8 cellular contexts compared by ENCODE assay signal in genomic region chr2:43676322-43677050, GRCh38. TPM values are rescaled to one million over a fixed set of nuclear protein-coding genes. Genes with fewer than 3 reads are reported as not detected.
DNase-seq lines count a peak whose midpoint lies in the region; ATAC-seq and TF ChIP-seq lines count a peak whose summit lies in the region.

TSS of gene C1GALT1C1L (minus strand) at chr2:43676429. CDS start at chr2:43676322, 107 bp downstream.

- H2AFZ ChIP-seq in osteoblast (ENCODE audit: low read length) = peak within 1 kb of the TSS; percentile 93

- peaks cover 8% of the 10 kb centered on the region for H3K4me1 Mint-ChIP-seq in Calu3 (ENCODE audit: low read depth, unreplicated experiment)

- H3K9me3 ChIP-seq in osteoblast (ENCODE audit: low read depth, low read length) = no peaks in the 10 kb centered on the region

- intact Hi-C loops in Calu3 (cut with micrococcal nuclease; ENCODE audit: unreplicated experiment) = no loop called here

- H3K4me2 ChIP-seq in osteoblast (ENCODE audit: insufficient read depth, low read length) = peak within 1 kb of the TSS; percentile 89

- no TSS peak for BruUV-seq in Calu3 (replicated peaks; lab: Mats Ljungman, UMichigan)

- peaks cover 4% of the 10 kb centered on the region for H3K4me1 ChIP-seq in osteoblast (ENCODE audit: insufficient read depth, low read length)
- H3K4me1 ChIP-seq in urinary bladder (ENCODE audit: insufficient read depth) = no peaks in the 10 kb centered on the region

- H3K79me2 ChIP-seq in osteoblast (ENCODE audit: insufficient read depth, low read length) = no peaks in the 10 kb centered on the region

- no peaks in the 10 kb centered on the region for H3K27me3 ChIP-seq in osteoblast (ENCODE audit: insufficient read depth, low read length)

- H3K4me3 ChIP-seq in foreskin fibroblast (ENCODE audit: low read depth in 1 of 2, low read length in 2 of 2) (peak within 1 kb of the TSS; percentile 58 to 65), osteoblast (ENCODE audit: insufficient read depth, low read length) (peak within 1 kb of the TSS; percentile 85), urinary bladder (ENCODE audit: low read depth, low read length) (peak within 1 kb of the TSS; percentile 48)

- ATAC-seq in GM19395 (IDR thresholded peaks at IDR 0.05; ENCODE audit: unreplicated experiment) (no peak), HG02642 (IDR thresholded peaks at IDR 0.05; ENCODE audit: poor library complexity, unreplicated experiment) (no peak)

- H3K4me3 Mint-ChIP-seq in Calu3 (ENCODE audit: low read depth, unreplicated experiment) = peak within 1 kb of the TSS; percentile 70

- no peaks in the 10 kb centered on the region for H3K27me3 Mint-ChIP-seq in Calu3 (ENCODE audit: unreplicated experiment)

- DNase-seq in Calu3 = peak; percentile 79
- DNase-seq in NCI-H2029 (lab: John Stamatoyannopoulos, UW) = peak; percentile 44
- DNase-seq in activated T-cell treated with anti-CD3 and anti-CD28 coated beads for 24 hours (ENCODE audit: low read depth) = peak; percentile 32
- DNase-seq in foreskin fibroblast = peak; percentile 13 to 68
- DNase-seq in osteoblast (ENCODE audit: insufficient read length, low spot score, missing footprints) = peak; percentile 92

- CTCF ChIA-PET in Calu3 (lab: Charles Lee) = interaction anchor here (1.7 kb wide), 1 partner anchor 29 kb away, joined by 4 read pairs; no protein-coding TSS in a partner anchor

- TF ChIP-seq CTCF in Calu3 (IDR thresholded peaks at IDR 0.05; ENCODE audit: unreplicated experiment) (no peak), foreskin fibroblast (IDR thresholded peaks at IDR 0.05; ENCODE audit: low read depth, low read length) (no peak), osteoblast (IDR thresholded peaks at IDR 0.05; ENCODE audit: extremely low read depth, low read depth, low read length) (no peak)

- H3K27ac ChIP-seq in osteoblast (ENCODE audit: low read depth, low read length) = peak within 1 kb of the TSS; percentile 71
- H3K27ac ChIP-seq in urinary bladder (ENCODE audit: low read depth) = no peak within 1 kb of the TSS

- H3K27ac Mint-ChIP-seq in Calu3 (ENCODE audit: unreplicated experiment) = peak within 1 kb of the TSS; percentile 42

- peaks cover 10% of the 10 kb centered on the region for H3K36me3 Mint-ChIP-seq in Calu3 (ENCODE audit: insufficient read depth, unreplicated experiment)

- H4K20me1 ChIP-seq in osteoblast (ENCODE audit: insufficient read depth, low read length) = no peaks in the 10 kb centered on the region

- WGBS in urinary bladder = 7% methylated on average over 27 of the region's 27 CpGs

- no peaks in the 10 kb centered on the region for H3K9me3 Mint-ChIP-seq in Calu3 (ENCODE audit: low read depth, unreplicated experiment)

- H3K36me3 ChIP-seq in osteoblast (ENCODE audit: insufficient read depth, low read length) (peaks cover 3% of the 10 kb centered on the region), urinary bladder (ENCODE audit: insufficient read depth) (no peaks in the 10 kb centered on the region)

RNA-seq across cellular contexts. Expression of gene C1GALT1C1L, which starts in this region (rescaled TPM):
- 1.3 and 1.5 TPM in 2 replicates for total RNA-seq in Calu3 (2022)
- total RNA-seq in osteoblast = 0.72 and 1.2 TPM in 2 replicates
- total RNA-seq in urinary bladder = 2.2 TPM
- 2.9 TPM for polyA plus RNA-seq in urinary bladder

Comparison
In these comparisons a context has a peak if more than half of its experiments do, and no peak if none do; other contexts are left out.
1. DNase-seq: peak in every context shown above with its lines; median percentile 92 in osteoblast; 79 in Calu3; 44 in NCI-H2029; 40 in foreskin fibroblast; 32 in activated T-cell treated with anti-CD3 and anti-CD28 coated beads for 24 hours.